12 cellular contexts compared by ENCODE assay signal in the genomic region with DNA sequence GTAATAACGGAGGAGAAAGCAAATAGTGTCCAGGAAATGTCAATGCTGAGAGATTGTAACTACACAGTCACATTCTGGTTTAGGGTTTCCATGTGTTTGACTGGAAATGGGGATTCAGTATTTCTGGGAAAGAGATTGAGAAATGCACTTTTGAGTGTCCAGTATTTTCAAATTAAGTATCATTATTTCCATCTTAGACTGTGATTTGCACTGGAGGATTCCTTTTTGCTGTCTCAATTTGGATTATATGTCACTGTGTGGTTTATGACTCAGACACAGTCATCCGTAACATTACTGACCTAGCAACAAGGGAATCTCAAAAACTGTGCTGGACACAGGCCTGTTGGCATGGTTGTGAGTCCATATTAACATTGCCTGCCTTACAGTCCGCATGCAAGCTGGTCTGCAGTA.
DNase-seq lines count a peak whose midpoint lies in the region; ATAC-seq, FAIRE-seq and TF ChIP-seq lines count a peak whose summit lies in the region.
"Had no signal": no experiment of that assay in that cellular context is flagged by ENCODE, and none has a peak within 500 bp of the region (broad histone marks: within the 10 kb centered on the region; RNA-seq: fewer than 3 reads in every experiment).

No MANE protein-coding gene starts in this region.

- H3K79me2 ChIP-seq in HepG2 (ENCODE audit: insufficient read depth, low read length) (no peaks in the 10 kb centered on the region), astrocyte (ENCODE audit: insufficient read depth, low read length) (no peaks in the 10 kb centered on the region)

- CTCF ChIA-PET in HepG2 (lab: Yijun Ruan, JAX; ENCODE audit: low intra/inter-chr PET ratio, low total read pairs) = no interaction called here

- no TSS peak for BruUV-seq in HepG2 (replicated peaks; lab: Mats Ljungman, UMichigan)

- H3K4me3 ChIP-seq in HepG2 (replicated peaks in 1 of 3; ENCODE audit: insufficient read depth in 1 of 3, low read depth in 2 of 3, low read length in 3 of 3) (no peak overlapping the region), right lobe of liver (no peak overlapping the region), astrocyte (ENCODE audit: insufficient read depth, low read depth, low read length) (no peak overlapping the region), left lung (no peak overlapping the region)
- H3K4me3 ChIP-seq: uterus had no signal

- H3K4me3 Mint-ChIP-seq in astrocyte (ENCODE audit: unreplicated experiment) = no peak overlapping the region
- no peak overlapping the region for H3K4me3 Mint-ChIP-seq in CD14-positive monocyte
- H3K4me3 Mint-ChIP-seq: CD4-positive, CD25-positive, alpha-beta regulatory T cell had no signal

- H3K9me3 ChIP-seq in HepG2 (ENCODE audit: low read length) = peaks cover 37% of the 10 kb centered on the region
- no peaks in the 10 kb centered on the region for H3K9me3 ChIP-seq in right lobe of liver
- no peaks in the 10 kb centered on the region for H3K9me3 ChIP-seq in astrocyte (ENCODE audit: insufficient read depth, low read depth, low read length)
- H3K9me3 ChIP-seq in left lung = no peaks in the 10 kb centered on the region
- H3K9me3 ChIP-seq: uterus had no signal

- ATAC-seq in HepG2 (no peak), right lobe of liver (no peak), left lung (peak; percentile 94), GM21528 (IDR thresholded peaks at IDR 0.05; ENCODE audit: low FRiP score, unreplicated experiment) (no peak), HG02981 (IDR thresholded peaks at IDR 0.05; ENCODE audit: unreplicated experiment) (no peak)
- ATAC-seq: HCT116 had no signal

- DNase-seq in HepG2 (ENCODE audit: low spot score) = peak; percentile 9
- no peak for DNase-seq in right lobe of liver
- DNase-seq in astrocyte (ENCODE audit: low read depth) = peak; percentile 99
- DNase-seq in left lung = peak in 1 of 2 donors; percentile 45
- DNase-seq in NCI-H1436 treated with DMSO at 0.1 percent for 48 hours (lab: John Stamatoyannopoulos, UW) = no peak
- no peak for DNase-seq in CD14-positive monocyte (ENCODE audit: low spot score)
- DNase-seq: CD4-positive, CD25-positive, alpha-beta regulatory T cell; NCI-H2227 treated with DMSO at 0.1 percent for 48 hours had no signal

- H3K36me3 ChIP-seq in HepG2 (replicated peaks in 1 of 2; ENCODE audit: control insufficient read depth in 1 of 2, insufficient read depth in 2 of 2, low read length in 2 of 2) (no peaks in the 10 kb centered on the region), right lobe of liver (no peaks in the 10 kb centered on the region), astrocyte (ENCODE audit: insufficient read depth, low read length) (no peaks in the 10 kb centered on the region), left lung (no peaks in the 10 kb centered on the region)
- H3K36me3 ChIP-seq: uterus had no signal

- peak overlapping the region; percentile 98 for H3K27ac Mint-ChIP-seq in astrocyte (ENCODE audit: unreplicated experiment)
- no peak overlapping the region for H3K27ac Mint-ChIP-seq in CD14-positive monocyte
- H3K27ac Mint-ChIP-seq: CD4-positive, CD25-positive, alpha-beta regulatory T cell had no signal

- intact Hi-C loops in HepG2 (cut with micrococcal nuclease; ENCODE audit: unreplicated experiment) = no loop called here
- intact Hi-C loops in right lobe of liver (cut with DNase I) = no loop called here
- intact Hi-C loops in left lung (cut with DNase I) = no loop called here
- intact Hi-C loops in CD14-positive monocyte (cut with micrococcal nuclease) = no loop called here

- in situ Hi-C loops in HepG2 (cut with HindIII; ENCODE audit: extremely low pct_ligation_motif_present, low pct_unique_long_range_greater_than_20kb) = no loop called here

- FAIRE-seq in HepG2 (lab: Jason Lieb, UNC) = no peak
- peak; percentile 100 for FAIRE-seq in astrocyte (lab: Jason Lieb, UNC)

- no peaks in the 10 kb centered on the region for H3K36me3 Mint-ChIP-seq in astrocyte (ENCODE audit: low read depth, unreplicated experiment)
- H3K36me3 Mint-ChIP-seq in CD14-positive monocyte = no peaks in the 10 kb centered on the region
- H3K36me3 Mint-ChIP-seq: CD4-positive, CD25-positive, alpha-beta regulatory T cell had no signal

- H3K4me1 ChIP-seq in HepG2 (ENCODE audit: insufficient read depth, low read length) (no peaks in the 10 kb centered on the region), right lobe of liver (no peaks in the 10 kb centered on the region), astrocyte (ENCODE audit: insufficient read depth, low read length) (peaks cover 13% of the 10 kb centered on the region), left lung (no peaks in the 10 kb centered on the region)
- H3K4me1 ChIP-seq: uterus had no signal

- H3K27ac ChIP-seq in HepG2 (ENCODE audit: extremely low read length, insufficient read depth, low read length) (no peak overlapping the region), right lobe of liver (no peak overlapping the region), astrocyte (ENCODE audit: low read depth, low read length) (peak overlapping the region; percentile 80), left lung (peak overlapping the region in 1 of 2 donors; percentile 24)
- H3K27ac ChIP-seq: uterus had no signal

- H3K4me1 Mint-ChIP-seq in astrocyte (ENCODE audit: low read depth, unreplicated experiment) (peaks cover 28% of the 10 kb centered on the region), CD14-positive monocyte (no peaks in the 10 kb centered on the region)
- H3K4me1 Mint-ChIP-seq: CD4-positive, CD25-positive, alpha-beta regulatory T cell had no signal

- H2AFZ ChIP-seq in HepG2 (ENCODE audit: low read length) (no peak overlapping the region), astrocyte (ENCODE audit: low read depth, low read length) (no peak overlapping the region)

- no peak for TF ChIP-seq EP300 in HepG2 (IDR thresholded peaks at IDR 0.05; ENCODE audit: low read depth in 2 of 2, low read length in 2 of 2)
- no peak for TF ChIP-seq EP300 in HepG2 (CRISPR knock-in tag; IDR thresholded peaks at IDR 0.05; ENCODE audit: borderline replicate concordance)

- TF ChIP-seq POLR2A in HepG2 (IDR thresholded peaks at IDR 0.05; ENCODE audit: insufficient read depth in 1 of 2, low read depth in 2 of 2, low read length in 2 of 2) (no peak), right lobe of liver (IDR thresholded peaks at IDR 0.05) (no peak)

- H3K27me3 ChIP-seq in HepG2 (ENCODE audit: control insufficient read depth in 1 of 2, insufficient read depth in 2 of 2, low read length in 2 of 2) = no peaks in the 10 kb centered on the region
- no peaks in the 10 kb centered on the region for H3K27me3 ChIP-seq in right lobe of liver
- H3K27me3 ChIP-seq in astrocyte (ENCODE audit: insufficient read depth, low read length) = no peaks in the 10 kb centered on the region
- no peaks in the 10 kb centered on the region for H3K27me3 ChIP-seq in left lung
- H3K27me3 ChIP-seq: uterus had no signal

- H3K27me3 Mint-ChIP-seq in astrocyte (ENCODE audit: low read depth, unreplicated experiment) (no peaks in the 10 kb centered on the region), CD14-positive monocyte (ENCODE audit: low read depth in 3 of 3) (no peaks in the 10 kb centered on the region)
- H3K27me3 Mint-ChIP-seq: CD4-positive, CD25-positive, alpha-beta regulatory T cell had no signal

- H3K4me2 ChIP-seq in HepG2 (ENCODE audit: low read depth, low read length) (no peak overlapping the region), astrocyte (ENCODE audit: low read length) (peak overlapping the region; percentile 52)

- 11% methylated on average over 3 of the region's 3 CpGs for WGBS in HepG2 (ENCODE audit: low lambda C conversion rate)
- WGBS in right lobe of liver (ENCODE audit: insufficient coverage, low coverage, low lambda C conversion rate, missing lambda C conversion rate) = 45% methylated on average over 3 of the region's 3 CpGs

- H4K20me1 ChIP-seq in HepG2 (ENCODE audit: insufficient read depth, low read length) (no peaks in the 10 kb centered on the region), astrocyte (ENCODE audit: insufficient read depth, low read length) (no peaks in the 10 kb centered on the region)

- no peak overlapping the region for H3K9ac ChIP-seq in HepG2 (ENCODE audit: insufficient read depth, low read depth, low read length)
- H3K9ac ChIP-seq in astrocyte (ENCODE audit: low read length) = peak overlapping the region; percentile 65

- H3K9me3 Mint-ChIP-seq in astrocyte (ENCODE audit: unreplicated experiment) (peaks cover 2% of the 10 kb centered on the region), CD14-positive monocyte (peaks cover 0 to 3% (median 0%) of the 10 kb centered on the region in 7 donors)

- TF ChIP-seq CTCF in HepG2 (CRISPR knock-in tag; IDR thresholded peaks at IDR 0.05) (no peak), right lobe of liver (IDR thresholded peaks at IDR 0.05) (no peak), astrocyte (IDR thresholded peaks at IDR 0.05; ENCODE audit: insufficient read depth, low read depth, low read length) (no peak), left lung (IDR thresholded peaks at IDR 0.05) (no peak), CD14-positive monocyte (IDR thresholded peaks at IDR 0.05) (no peak)

- POLR2A ChIA-PET in HepG2 (lab: Yijun Ruan, JAX) = no interaction called here

- no peak for TF ChIP-seq RAD21 in HepG2 (CRISPR knock-in tag; IDR thresholded peaks at IDR 0.05)

TF ChIP-seq in HepG2, 621 proteins besides CTCF, POLR2A, EP300 and RAD21 (continues in another document):
- TF ChIP-seq, protein P1, sequence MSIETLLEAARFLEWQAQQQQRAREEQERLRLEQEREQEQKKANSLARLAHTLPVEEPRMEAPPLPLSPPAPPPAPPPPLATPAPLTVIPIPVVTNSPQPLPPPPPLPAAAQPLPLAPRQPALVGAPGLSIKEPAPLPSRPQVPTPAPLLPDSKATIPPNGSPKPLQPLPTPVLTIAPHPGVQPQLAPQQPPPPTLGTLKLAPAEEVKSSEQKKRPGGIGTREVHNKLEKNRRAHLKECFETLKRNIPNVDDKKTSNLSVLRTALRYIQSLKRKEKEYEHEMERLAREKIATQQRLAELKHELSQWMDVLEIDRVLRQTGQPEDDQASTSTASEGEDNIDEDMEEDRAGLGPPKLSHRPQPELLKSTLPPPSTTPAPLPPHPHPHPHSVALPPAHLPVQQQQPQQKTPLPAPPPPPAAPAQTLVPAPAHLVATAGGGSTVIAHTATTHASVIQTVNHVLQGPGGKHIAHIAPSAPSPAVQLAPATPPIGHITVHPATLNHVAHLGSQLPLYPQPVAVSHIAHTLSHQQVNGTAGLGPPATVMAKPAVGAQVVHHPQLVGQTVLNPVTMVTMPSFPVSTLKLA (IDR thresholded peaks at IDR 0.05) = peak; percentile 58

Comparison
In these comparisons a context has a peak if more than half of its experiments do, and no peak if none do; other contexts are left out.
1. DNase-seq: peak in HepG2 (single experiment) and astrocyte (single experiment); none in right lobe of liver (0 of 3), NCI-H1436 treated with DMSO at 0.1 percent for 48 hours (single experiment) and CD14-positive monocyte (single experiment).